ENCODE assay signal across 22 cellular contexts in genomic region chr10:83522881-83523386, GRCh38.
DNase-seq lines count a peak whose midpoint lies in the region; ATAC-seq and TF ChIP-seq lines count a peak whose summit lies in the region.
"Had no signal": no experiment of that assay in that cellular context is flagged by ENCODE, and none has a peak within 500 bp of the region (broad histone marks: within the 10 kb centered on the region; RNA-seq: fewer than 3 reads in every experiment).

No MANE protein-coding gene starts in this region.

- H3K27me3 ChIP-seq in right cardiac atrium (ENCODE audit: control insufficient read depth, insufficient read depth), result no peaks in the 10 kb centered on the region
- no peaks in the 10 kb centered on the region for H3K27me3 ChIP-seq in tibial nerve
- H3K27me3 ChIP-seq: adrenal gland; BLaER1 treated with 17β-estradiol and CSF1 and Interleukin-3, amounts not matched to agents 10 nM and 100 nM; neutrophil had no signal

- peaks cover 7 to 17% (median 12%) of the 10 kb centered on the region in 5 experiments for H3K9me3 Mint-ChIP-seq in brain

- H3K27me3 Mint-ChIP-seq in brain, result no peaks in the 10 kb centered on the region
- H3K27me3 Mint-ChIP-seq: effector memory CD8-positive, alpha-beta T cell; T-helper 17 cell had no signal

- intact Hi-C loops in right cardiac atrium (cut with DNase I), result no loop called here

- peaks cover 2% of the 10 kb centered on the region for H3K9me3 ChIP-seq in right cardiac atrium (ENCODE audit: control insufficient read depth, low read length)
- peaks cover 0 to 14% (median 4%) of the 10 kb centered on the region in 4 donors for H3K9me3 ChIP-seq in tibial nerve
- H3K9me3 ChIP-seq: neutrophil had no signal

- H3K36me3 ChIP-seq in tibial nerve, result no peaks in the 10 kb centered on the region
- H3K36me3 ChIP-seq: adrenal gland; BLaER1 treated with 17β-estradiol and CSF1 and Interleukin-3, amounts not matched to agents 10 nM and 100 nM; lower lobe of right lung; neutrophil had no signal

- WGBS in right cardiac atrium, result 36% methylated on average over 3 of the region's 3 CpGs
- 23 to 35% methylated on average over 3 of the region's 3 CpGs for WGBS in tibial nerve, 2 donors

- H3K4me1 ChIP-seq in right cardiac atrium (ENCODE audit: control insufficient read depth, insufficient read depth, low read length), result no peaks in the 10 kb centered on the region
- H3K4me1 ChIP-seq in tibial nerve, result no peaks in the 10 kb centered on the region
- H3K4me1 ChIP-seq: adrenal gland; BLaER1 treated with 17β-estradiol and CSF1 and Interleukin-3, amounts not matched to agents 10 nM and 100 nM; lower lobe of right lung had no signal

- no peak for TF ChIP-seq POLR2A in tibial nerve (IDR thresholded peaks at IDR 0.05)

- H3K4me3 Mint-ChIP-seq in brain, result peak overlapping the region in 1 of 5 experiments; percentile 27
- H3K4me3 Mint-ChIP-seq: activated T-cell treated with anti-CD3 and anti-CD28 coated beads, Interleukin-2, amount 50 U/mL, for 4 hours; effector memory CD8-positive, alpha-beta T cell; T-helper 17 cell had no signal

- no peaks in the 10 kb centered on the region for H3K36me3 Mint-ChIP-seq in brain

- peak; percentile 79 to 87 for ATAC-seq in right cardiac atrium
- no peak for ATAC-seq in GM19023 (IDR thresholded peaks at IDR 0.05; ENCODE audit: unreplicated experiment)
- ATAC-seq: activated T-cell treated with anti-CD3 and anti-CD28 coated beads, Interleukin-2, amount 50 U/mL, for 4 hours; effector memory CD8-positive, alpha-beta T cell; K562; Panc1; T-helper 17 cell had no signal

- no peak overlapping the region for H3K27ac ChIP-seq in right cardiac atrium (ENCODE audit: low read length)
- H3K27ac ChIP-seq in tibial nerve, result no peak overlapping the region
- H3K27ac ChIP-seq: adrenal gland; BLaER1 treated with 17β-estradiol and CSF1 and Interleukin-3, amounts not matched to agents 10 nM and 100 nM; GM23248; lower lobe of right lung; neutrophil had no signal

- H3K4me1 Mint-ChIP-seq in brain, result peaks cover 10% of the 10 kb centered on the region
- H3K4me1 Mint-ChIP-seq: T-helper 17 cell had no signal

- TF ChIP-seq CTCF in brain (conservative IDR thresholded peaks at IDR 0.05) (no peak), retinal pigment epithelial cell (conservative IDR thresholded peaks at IDR 0.05; ENCODE audit: low read depth, low read length) (no peak), tibial nerve (IDR thresholded peaks at IDR 0.05) (no peak)

- DNase-seq in GM04503 (ENCODE audit: low read depth), result peak; percentile 90
- DNase-seq in right cardiac atrium, result peak; percentile 52 to 65 (median 58)
- peak; percentile 78 for DNase-seq in retinal pigment epithelial cell (ENCODE audit: low read depth)
- DNase-seq in NCI-H1417 treated with DMSO at 0.1 percent for 48 hours (lab: John Stamatoyannopoulos, UW), result no peak
- no peak for DNase-seq in SIG-M5 (lab: John Stamatoyannopoulos, UW)
- no peak for DNase-seq in tibial nerve (ENCODE audit: low spot score in 2 of 2)
- DNase-seq: activated CD4-positive, alpha-beta T cell treated with anti-CD3 and anti-CD28 coated beads for 48 hours; activated T-cell treated with anti-CD3 and anti-CD28 coated beads, Interleukin-2, amount 50 U/mL, for 4 hours; adrenal gland; effector memory CD8-positive, alpha-beta T cell; GM23248; head of caudate nucleus; lower lobe of right lung; NCI-H1436 treated with DMSO at 0.1 percent for 48 hours; NCI-H524 treated with DMSO at 0.1 percent for 48 hours; T-helper 17 cell had no signal

- H3K27ac Mint-ChIP-seq in brain, result peak overlapping the region in 3 of 5 experiments; percentile 30 to 46 (median 39)
- H3K27ac Mint-ChIP-seq: effector memory CD8-positive, alpha-beta T cell; T-helper 17 cell had no signal

- H3K4me3 ChIP-seq in right cardiac atrium (ENCODE audit: low read length) (no peak overlapping the region), retinal pigment epithelial cell (ENCODE audit: low read length) (no peak overlapping the region), tibial nerve (no peak overlapping the region)
- H3K4me3 ChIP-seq: adrenal gland; BLaER1 treated with 17β-estradiol and CSF1 and Interleukin-3, amounts not matched to agents 10 nM and 100 nM; GM23248; K562; lower lobe of right lung had no signal

- TF ChIP-seq EP300 in tibial nerve (IDR thresholded peaks at IDR 0.05), result no peak

Comparison
In these comparisons a context has a peak if more than half of its experiments do, and no peak if none do; other contexts are left out.
1. DNase-seq: peak in GM04503 (single experiment), right cardiac atrium (3 of 3) and retinal pigment epithelial cell (single experiment); none in NCI-H1417 treated with DMSO at 0.1 percent for 48 hours (single experiment), SIG-M5 (single experiment) and tibial nerve (0 of 2).